ENCODE assay signal across 12 cellular contexts in the genomic region with DNA sequence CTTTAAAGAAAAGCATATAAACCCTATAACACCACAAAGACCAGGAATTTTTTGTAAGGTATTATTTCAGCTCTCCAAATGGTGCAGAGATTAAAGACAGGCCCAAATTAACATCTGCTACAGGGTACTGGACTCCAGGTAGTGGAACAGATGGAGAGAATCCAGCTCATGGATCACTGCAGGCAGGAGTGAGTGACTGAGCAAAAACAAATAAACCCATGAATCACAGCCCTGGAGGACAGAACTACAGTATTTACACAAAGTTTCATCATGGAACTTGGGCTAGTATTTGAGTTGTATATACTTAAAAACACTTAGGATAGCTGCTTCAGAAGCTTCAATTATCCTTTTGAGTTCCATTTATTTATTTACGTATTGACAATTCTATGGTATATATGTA.
DNase-seq lines count a peak whose midpoint lies in the region; ATAC-seq and TF ChIP-seq lines count a peak whose summit lies in the region.
"Had no signal": no experiment of that assay in that cellular context is flagged by ENCODE, and none has a peak within 500 bp of the region (broad histone marks: within the 10 kb centered on the region; RNA-seq: fewer than 3 reads in every experiment).

No MANE protein-coding gene starts in this region.

- DNase-seq in ACHN, result peak; percentile 23
- peak; percentile 23 for DNase-seq in NCI-H1694 (lab: John Stamatoyannopoulos, UW)
- DNase-seq in brain microvascular endothelial cell, result peak; percentile 64
- peak; percentile 88 for DNase-seq in iris pigment epithelial cell (ENCODE audit: low read depth)
- DNase-seq in activated naive CD4-positive, alpha-beta T cell treated with anti-CD3 and anti-CD28 coated beads, Interleukin-2, amount 50 U/mL, for 16 hours, result no peak
- DNase-seq in effector CD8-positive, alpha-beta T cell (lab: John Stamatoyannopoulos, UW), result no peak
- DNase-seq in effector CD4-positive, alpha-beta T cell, result no peak
- DNase-seq: activated T-cell treated with anti-CD3 and anti-CD28 coated beads for 4 hours; MM.1S; naive thymus-derived CD4-positive, alpha-beta T cell had no signal

- ATAC-seq in HG03159 (IDR thresholded peaks at IDR 0.05; ENCODE audit: unreplicated experiment), result no peak
- ATAC-seq: HCT116; naive thymus-derived CD4-positive, alpha-beta T cell had no signal

- H3K27me3 ChIP-seq in brain microvascular endothelial cell (replicated peaks), result no peaks in the 10 kb centered on the region

- H3K36me3 ChIP-seq in brain microvascular endothelial cell (replicated peaks), result no peaks in the 10 kb centered on the region

- no peak overlapping the region for H3K4me3 ChIP-seq in brain microvascular endothelial cell (ENCODE audit: low read depth, low read length)

- TF ChIP-seq CTCF in brain microvascular endothelial cell (IDR thresholded peaks at IDR 0.05; ENCODE audit: low read depth, low read length, missing control alignments), result no peak

- in situ Hi-C loops in ACHN (cut with HindIII; ENCODE audit: low pct_ligation_motif_present, low pct_unique_long_range_greater_than_20kb, low sequenced_read_pairs), result no loop called here
- in situ Hi-C loops in brain microvascular endothelial cell (cut with HindIII; ENCODE audit: low pct_ligation_motif_present, low sequenced_read_pairs), result no loop called here

- H3K27ac ChIP-seq in brain microvascular endothelial cell, result no peak overlapping the region

Comparison
In these comparisons a context has a peak if more than half of its experiments do, and no peak if none do; other contexts are left out.
1. DNase-seq: peak in ACHN (single experiment), NCI-H1694 (single experiment), brain microvascular endothelial cell (single experiment) and iris pigment epithelial cell (single experiment); none in activated naive CD4-positive, alpha-beta T cell treated with anti-CD3 and anti-CD28 coated beads, Interleukin-2, amount 50 U/mL, for 16 hours (single experiment), effector CD8-positive, alpha-beta T cell (single experiment) and effector CD4-positive, alpha-beta T cell (single experiment).